8 cellular contexts compared by ENCODE assay signal in genomic region chr6:57046332-57047256, GRCh38. TPM values are rescaled to one million over a fixed set of nuclear protein-coding genes. Genes with fewer than 3 reads are reported as not detected.
A peak's percentile ranks its signal among the peaks of the same experiment; 100 is the strongest.
DNase-seq lines count a peak whose midpoint lies in the region; ATAC-seq, FAIRE-seq and TF ChIP-seq lines count a peak whose summit lies in the region.
"Not testable (repeated sequence)": the region's sequence is repeated elsewhere in the genome, so short reads cannot be mapped to it uniquely, and the experiment has no call there.

A gene with protein sequence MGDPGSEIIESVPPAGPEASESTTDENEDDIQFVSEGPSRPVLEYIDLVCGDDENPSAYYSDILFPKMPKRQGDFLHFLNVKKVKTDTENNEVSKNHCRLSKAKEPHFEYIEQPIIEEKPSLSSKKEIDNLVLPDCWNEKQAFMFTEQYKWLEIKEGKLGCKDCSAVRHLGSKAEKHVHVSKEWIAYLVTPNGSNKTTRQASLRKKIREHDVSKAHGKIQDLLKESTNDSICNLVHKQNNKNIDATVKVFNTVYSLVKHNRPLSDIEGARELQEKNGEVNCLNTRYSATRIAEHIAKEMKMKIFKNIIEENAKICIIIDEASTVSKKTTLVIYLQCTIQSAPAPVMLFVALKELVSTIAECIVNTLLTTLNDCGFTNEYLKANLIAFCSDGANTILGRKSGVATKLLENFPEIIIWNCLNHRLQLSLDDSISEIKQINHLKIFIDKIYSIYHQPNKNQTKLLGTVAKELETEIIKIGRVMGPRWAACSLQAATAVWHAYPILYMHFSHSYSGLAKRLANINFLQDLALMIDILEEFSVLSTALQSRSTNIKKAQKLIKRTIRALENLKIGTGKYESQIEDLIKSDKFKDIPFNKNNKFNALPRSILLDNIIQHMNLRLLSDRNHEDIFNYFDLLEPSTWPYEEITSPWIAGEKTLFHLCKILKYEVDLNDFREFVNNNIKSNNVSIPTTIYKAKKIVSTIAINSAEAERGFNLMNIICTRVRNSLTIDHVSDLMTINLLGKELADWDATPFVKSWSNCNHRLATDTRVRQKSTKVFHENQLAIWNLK (plus strand): TSS chr6:57046693. CDS start chr6:57046756, 63 bp downstream.

- peak; percentile 97 for ATAC-seq in GM21381 (IDR thresholded peaks at IDR 0.05; ENCODE audit: unreplicated experiment)
- peak; percentile 94 for ATAC-seq in activated CD8-positive, alpha-beta memory T cell treated with anti-CD3 and anti-CD28 coated beads, Interleukin-2, amount 10 ng/mL, durations not matched to agents 7 days and 5 days

- not testable (repeated sequence) for H3K4me1 ChIP-seq in endodermal cell (ENCODE audit: control insufficient read depth, insufficient read depth, low read length)

- H3K27me3 ChIP-seq in endodermal cell (ENCODE audit: control insufficient read depth, insufficient read depth, low read length, poor library complexity, severe bottlenecking): not testable (repeated sequence)

- H3K27me3 Mint-ChIP-seq in activated CD8-positive, alpha-beta memory T cell treated with anti-CD3 and anti-CD28 coated beads, Interleukin-2, amount 10 ng/mL, durations not matched to agents 7 days and 5 days: peaks cover 39% of the 10 kb centered on the region
- H3K27me3 Mint-ChIP-seq in endodermal cell (ENCODE audit: insufficient read depth): peaks cover 33% of the 10 kb centered on the region

- H3K36me3 ChIP-seq in endodermal cell (ENCODE audit: control insufficient read depth, insufficient read depth, low read length): peaks cover 32% of the 10 kb centered on the region

- peak; percentile 95 for FAIRE-seq in HTR-8/SVneo (lab: Jason Lieb, UNC)

- peak within 1 kb of the TSS; percentile 89 for H3K4me3 Mint-ChIP-seq in activated CD8-positive, alpha-beta memory T cell treated with anti-CD3 and anti-CD28 coated beads, Interleukin-2, amount 10 ng/mL, durations not matched to agents 7 days and 5 days
- H3K4me3 Mint-ChIP-seq in endodermal cell: peak within 1 kb of the TSS; percentile 80

- peaks cover 22% of the 10 kb centered on the region for H3K4me1 Mint-ChIP-seq in activated CD8-positive, alpha-beta memory T cell treated with anti-CD3 and anti-CD28 coated beads, Interleukin-2, amount 10 ng/mL, durations not matched to agents 7 days and 5 days
- peaks cover 13% of the 10 kb centered on the region for H3K4me1 Mint-ChIP-seq in endodermal cell

- peaks cover 24% of the 10 kb centered on the region for H3K36me3 Mint-ChIP-seq in activated CD8-positive, alpha-beta memory T cell treated with anti-CD3 and anti-CD28 coated beads, Interleukin-2, amount 10 ng/mL, durations not matched to agents 7 days and 5 days
- peaks cover 23% of the 10 kb centered on the region for H3K36me3 Mint-ChIP-seq in endodermal cell (ENCODE audit: low read depth)

- not testable (repeated sequence) for H3K9me3 Mint-ChIP-seq in activated CD8-positive, alpha-beta memory T cell treated with anti-CD3 and anti-CD28 coated beads, Interleukin-2, amount 10 ng/mL, durations not matched to agents 7 days and 5 days (ENCODE audit: low read depth); endodermal cell

- peak within 1 kb of the TSS; percentile 47 for H3K9ac ChIP-seq in endodermal cell (ENCODE audit: extremely low read depth, low read length, poor library complexity, severe bottlenecking)

- peak within 1 kb of the TSS; percentile 88 for H3K27ac Mint-ChIP-seq in activated CD8-positive, alpha-beta memory T cell treated with anti-CD3 and anti-CD28 coated beads, Interleukin-2, amount 10 ng/mL, durations not matched to agents 7 days and 5 days
- peak within 1 kb of the TSS; percentile 93 for H3K27ac Mint-ChIP-seq in endodermal cell

- not testable (repeated sequence) for TF ChIP-seq CTCF in endodermal cell (conservative IDR thresholded peaks at IDR 0.05)

- CTCF ChIA-PET in activated CD8-positive, alpha-beta memory T cell treated with anti-CD3 and anti-CD28 coated beads, Interleukin-2, amount 10 ng/mL, durations not matched to agents 7 days and 5 days (lab: Charles Lee): interaction anchor here (1.3 to 1.7 kb wide), 3 partner anchors 92 to 270 kb away, joined by 3 to 7 read pairs (median 6); partner anchors contain the start of gene BEND6

- H3K4me3 ChIP-seq in endodermal cell (ENCODE audit: low read length): peak within 1 kb of the TSS; percentile 78

- peak; percentile 92 for DNase-seq in COR-L47 (lab: John Stamatoyannopoulos, UW)
- DNase-seq in HTR-8/SVneo (ENCODE audit: insufficient read length, low spot score): peak; percentile 88
- peak; percentile 83 for DNase-seq in NOMO-1 treated with dmso at 0.1 percent for 144 hours (lab: John Stamatoyannopoulos, UW; ENCODE audit: unreplicated experiment)
- peak; percentile 87 for DNase-seq in activated CD8-positive, alpha-beta memory T cell treated with anti-CD3 and anti-CD28 coated beads, Interleukin-2, amount 10 ng/mL, durations not matched to agents 7 days and 5 days
- peak; percentile 95 for DNase-seq in endodermal cell
- peak; percentile 92 for DNase-seq in midbrain (lab: John Stamatoyannopoulos, UW)
- DNase-seq in stimulated activated CD8-positive, alpha-beta memory T cell treated with anti-CD3 and anti-CD28 coated beads, Interleukin-15, amount 100 ng/mL, for 48 hours (ENCODE audit: low read depth in 2 of 2): peak; percentile 78 to 81

- H3K9me3 ChIP-seq in endodermal cell (ENCODE audit: control insufficient read depth, low read length): not testable (repeated sequence)

- 0% methylated on average over 9 to 39 of the region's 78 CpGs for WGBS in endodermal cell (ENCODE audit: insufficient coverage in 1 of 2, insufficient read length in 1 of 2), 2 experiments

- peak within 1 kb of the TSS; percentile 86 for H3K27ac ChIP-seq in endodermal cell (ENCODE audit: low read depth, low read length)

RNA-seq across cellular contexts. Expression of the gene that starts here (rescaled TPM):
- total RNA-seq in activated CD8-positive, alpha-beta memory T cell treated with anti-CD3 and anti-CD28 coated beads, Interleukin-2, amount 10 ng/mL, durations not matched to agents 7 days and 5 days: 10 to 100 TPM; 14.1 to 15.0 TPM
- total RNA-seq in endodermal cell: 10 to 100 TPM; 18.7 to 21.5 TPM
- 22.2 TPM for polyA plus RNA-seq in endodermal cell (2013, experiment 1 of 2)
- polyA plus RNA-seq in endodermal cell (2013, experiment 2 of 2): 19.5 TPM

Comparison
In these comparisons a context has a peak if more than half of its experiments do, and no peak if none do; other contexts are left out.
1. Peak in every context shown above with its lines: DNase-seq, ATAC-seq, H3K4me3 ChIP-seq and H3K27ac ChIP-seq.